Comparison of ENCODE assay signal across 10 cellular contexts in the genomic region with DNA sequence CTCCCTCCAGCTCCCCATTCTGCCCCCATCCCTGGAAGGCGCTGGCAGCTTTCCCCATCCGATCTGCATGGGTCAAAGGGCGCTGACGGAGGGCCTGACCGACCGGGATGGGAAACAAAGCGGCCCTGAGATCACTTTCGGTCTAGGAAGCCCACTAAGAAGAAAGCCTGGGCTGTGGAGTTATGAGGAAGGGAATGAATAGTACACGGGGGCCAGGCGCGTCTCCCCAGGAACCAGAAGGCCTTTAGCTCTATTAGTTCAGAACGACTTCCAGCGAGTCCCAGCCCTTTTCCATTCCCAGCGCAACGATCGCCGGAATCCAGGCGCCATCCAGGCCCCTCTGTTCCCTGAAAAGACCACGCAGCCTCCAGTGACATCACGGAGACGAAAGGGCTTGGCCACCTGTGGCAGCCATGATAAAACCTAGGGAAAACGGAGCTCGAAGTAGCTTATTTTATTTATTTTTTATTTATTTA.
A peak's percentile ranks its signal among the peaks of the same experiment; 100 is the strongest.
DNase-seq lines count a peak whose midpoint lies in the region; ATAC-seq and TF ChIP-seq lines count a peak whose summit lies in the region.
"Had no signal": no experiment of that assay in that cellular context is flagged by ENCODE, and none has a peak within 500 bp of the region (broad histone marks: within the 10 kb centered on the region; RNA-seq: fewer than 3 reads in every experiment).

No MANE protein-coding gene starts in this region.

- no peaks in the 10 kb centered on the region for H3K9me3 Mint-ChIP-seq in activated T-cell treated with anti-CD3 and anti-CD28 coated beads, Interleukin-2, amount 50 U/mL, for 24 hours

- peak overlapping the region in 2 of 5 donors; percentile 76 to 83 for H3K27ac ChIP-seq in stomach

- peak overlapping the region; percentile 95 for H3K27ac Mint-ChIP-seq in activated T-cell treated with anti-CD3 and anti-CD28 coated beads, Interleukin-2, amount 50 U/mL, for 24 hours

- no peaks in the 10 kb centered on the region for H3K27me3 Mint-ChIP-seq in activated T-cell treated with anti-CD3 and anti-CD28 coated beads, Interleukin-2, amount 50 U/mL, for 24 hours

- TF ChIP-seq CTCF in stomach (IDR thresholded peaks at IDR 0.05): no peak

- ATAC-seq in GM19452 (IDR thresholded peaks at IDR 0.05; ENCODE audit: unreplicated experiment) (no peak), GM18520 (IDR thresholded peaks at IDR 0.05; ENCODE audit: unreplicated experiment) (no peak)

- TF ChIP-seq EP300 in stomach (IDR thresholded peaks at IDR 0.05): no peak

- no peaks in the 10 kb centered on the region for H3K9me3 ChIP-seq in iPS-18c (ENCODE audit: control insufficient read depth, insufficient read depth, low read length)
- H3K9me3 ChIP-seq in stomach: peaks cover 0 to 6% (median 0%) of the 10 kb centered on the region in 4 donors
- H3K9me3 ChIP-seq: ascending aorta, neutrophil had no signal

- no peak for TF ChIP-seq POLR2A in stomach (IDR thresholded peaks at IDR 0.05)

- peak overlapping the region; percentile 92 for H3K4me3 Mint-ChIP-seq in activated T-cell treated with anti-CD3 and anti-CD28 coated beads, Interleukin-2, amount 50 U/mL, for 24 hours

- no peaks in the 10 kb centered on the region for H3K36me3 ChIP-seq in stomach
- H3K36me3 ChIP-seq: ascending aorta, neutrophil had no signal

- no peak for DNase-seq in activated T-cell treated with anti-CD3 and anti-CD28 coated beads, Interleukin-2, amount 50 U/mL, for 24 hours
- DNase-seq in activated T-cell treated with anti-CD3 and anti-CD28 coated beads for 4 hours (no peak), stomach (no peak), NCI-H2107 treated with DMSO at 0.1 percent for 48 hours (lab: John Stamatoyannopoulos, UW; ENCODE audit: unreplicated experiment) (no peak)
- DNase-seq in activated T-cell treated with anti-CD3 and anti-CD28 coated beads, Interleukin-2, amount 50 U/mL, for 48 hours: peak; percentile 20 to 22

- peaks cover 12% of the 10 kb centered on the region for H3K36me3 Mint-ChIP-seq in activated T-cell treated with anti-CD3 and anti-CD28 coated beads, Interleukin-2, amount 50 U/mL, for 24 hours (ENCODE audit: low read depth)

- WGBS in stomach, 5 donors: 51 to 82% (median 69%) methylated on average over 17 to 23 of the region's 23 CpGs

- H3K4me1 Mint-ChIP-seq in activated T-cell treated with anti-CD3 and anti-CD28 coated beads, Interleukin-2, amount 50 U/mL, for 24 hours (ENCODE audit: low read depth): peaks cover 23% of the 10 kb centered on the region

- H3K4me3 ChIP-seq in iPS-18c (ENCODE audit: insufficient read depth, low read depth, low read length): peak overlapping the region; percentile 79
- peak overlapping the region; percentile 59 to 78 (median 60) for H3K4me3 ChIP-seq in stomach

- no peaks in the 10 kb centered on the region for H3K27me3 ChIP-seq in stomach
- H3K27me3 ChIP-seq: ascending aorta, neutrophil had no signal

- peaks cover 0 to 20% (median 13%) of the 10 kb centered on the region in 4 donors for H3K4me1 ChIP-seq in stomach

- intact Hi-C loops in stomach (cut with DNase I; ENCODE audit: low total_unique reads): no loop called here

Comparison
In these comparisons a context has a peak if more than half of its experiments do, and no peak if none do; other contexts are left out.
1. DNase-seq: peak in activated T-cell treated with anti-CD3 and anti-CD28 coated beads, Interleukin-2, amount 50 U/mL, for 48 hours (2 of 2); none in activated T-cell treated with anti-CD3 and anti-CD28 coated beads, Interleukin-2, amount 50 U/mL, for 24 hours (single experiment), activated T-cell treated with anti-CD3 and anti-CD28 coated beads for 4 hours (single experiment), stomach (single experiment) and NCI-H2107 treated with DMSO at 0.1 percent for 48 hours (single experiment).